ENCODE assay signal across 8 cellular contexts in the genomic region with DNA sequence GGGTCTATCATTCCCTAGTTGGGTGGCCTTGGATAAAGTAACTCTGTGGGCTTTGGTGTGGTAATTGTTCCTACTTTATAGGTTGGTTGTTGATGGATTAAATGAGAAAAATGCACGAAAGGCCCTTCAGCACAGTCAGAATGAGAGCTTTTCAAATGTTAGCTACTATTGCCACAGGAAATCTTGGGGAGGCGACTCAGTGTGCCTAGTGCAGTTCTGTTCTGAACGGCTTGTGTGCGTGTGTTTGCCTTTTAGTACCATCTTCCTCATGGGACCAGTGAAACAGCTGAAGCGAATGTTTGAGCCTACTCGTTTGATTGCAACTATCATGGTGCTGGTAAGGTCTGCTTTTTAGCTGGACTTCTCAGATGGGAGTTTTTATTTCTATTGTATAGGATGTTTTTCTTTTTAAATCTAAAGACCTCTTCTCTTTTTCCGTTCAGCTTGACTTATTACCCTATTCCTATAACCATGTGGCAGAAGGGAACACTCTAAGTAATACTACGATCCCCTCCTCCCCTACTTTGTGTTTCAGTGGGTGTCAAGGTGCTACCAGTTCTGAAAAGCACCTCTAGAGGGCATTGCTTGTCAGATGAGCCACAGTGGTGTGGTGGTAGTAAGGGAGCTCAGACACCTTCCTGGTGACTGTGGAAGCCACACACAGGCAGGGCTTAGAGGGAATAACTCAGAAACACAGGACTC. TPM values are rescaled to one million over a fixed set of nuclear protein-coding genes. Genes with fewer than 3 reads are reported as not detected.
A peak's percentile ranks its signal among the peaks of the same experiment; 100 is the strongest.
DNase-seq lines count a peak whose midpoint lies in the region; ATAC-seq, FAIRE-seq and TF ChIP-seq lines count a peak whose summit lies in the region.

No MANE protein-coding gene starts in this region.

- H3K14ac ChIP-seq in H1 (ENCODE audit: insufficient read length) (no peak overlapping the region), neuronal stem cell (ENCODE audit: low read length) (no peak overlapping the region)

- H4K8ac ChIP-seq in H1 (ENCODE audit: extremely low read depth, insufficient read depth, low read length) (no peak overlapping the region), neuronal stem cell (ENCODE audit: low read depth, low read length) (no peak overlapping the region)

- no peak overlapping the region for H3K4me3 Mint-ChIP-seq in nephron progenitor cell

- H3K23ac ChIP-seq in H1 (ENCODE audit: insufficient read length) (no peak overlapping the region), neuronal stem cell (ENCODE audit: low read depth, low read length, poor library complexity) (no peak overlapping the region)

- 88% methylated on average over 8 of the region's 8 CpGs; no CpG with 5 or more reads in 1 of the 2 experiments for WGBS in H1 (ENCODE audit: extremely low coverage in 1 of 2, insufficient coverage in 1 of 2, insufficient read length in 1 of 2, insufficient replicate concordance in 2 of 2, low coverage in 1 of 2, low lambda C conversion rate in 2 of 2, missing lambda C conversion rate in 1 of 2), 2 experiments
- no CpG with 5 or more reads among the region's 8 CpGs for WGBS in neuronal stem cell (ENCODE audit: extremely low coverage in 2 of 2, insufficient read length in 2 of 2, insufficient replicate concordance in 1 of 2), 2 donors

- no peak overlapping the region for H3K4ac ChIP-seq in H1 (replicated peaks; ENCODE audit: insufficient read length, low read depth, low read length)
- no peak overlapping the region for H3K4ac ChIP-seq in neuronal stem cell (ENCODE audit: low read length)

- H4K91ac ChIP-seq in H1 (replicated peaks; ENCODE audit: insufficient read length, low read length) (no peak overlapping the region), neuronal stem cell (ENCODE audit: low read depth, low read length, poor library complexity) (no peak overlapping the region)

- no peak for FAIRE-seq in H1 (lab: Jason Lieb, UNC)

- H3K27me3 ChIP-seq in right atrium auricular region = no peaks in the 10 kb centered on the region
- H3K27me3 ChIP-seq in H1 (replicated peaks in 1 of 4; ENCODE audit: control insufficient read depth in 3 of 4, extremely low read depth in 1 of 4, insufficient read depth in 3 of 4, low read length in 3 of 4) = no peaks in the 10 kb centered on the region
- H3K27me3 ChIP-seq in neuronal stem cell (ENCODE audit: control insufficient read depth in 3 of 3, insufficient read depth in 3 of 3, low read depth in 1 of 3, low read length in 3 of 3) = no peaks in the 10 kb centered on the region

- ATAC-seq in Right ventricle myocardium inferior = peak; percentile 60

- H2BK5ac ChIP-seq in H1 (ENCODE audit: low read depth, low read length) (no peak overlapping the region), neuronal stem cell (ENCODE audit: low read length) (no peak overlapping the region)

- H3K4me1 Mint-ChIP-seq in nephron progenitor cell = peaks cover 15% of the 10 kb centered on the region

- no peak overlapping the region for H3K18ac ChIP-seq in H1 (ENCODE audit: extremely low read depth, low read length)
- no peak overlapping the region for H3K18ac ChIP-seq in neuronal stem cell (ENCODE audit: low read length)

- no peaks in the 10 kb centered on the region for H3K23me2 ChIP-seq in H1 (ENCODE audit: low read depth, low read length)

- no peaks in the 10 kb centered on the region for H3K9me3 Mint-ChIP-seq in nephron progenitor cell

- peak; percentile 69 to 83 for TF ChIP-seq RAD21 in H1 (IDR thresholded peaks at IDR 0.05 in 1 of 2, conservative IDR thresholded peaks at IDR 0.05 in 1 of 2; ENCODE audit: low read depth in 2 of 2, low read length in 2 of 2)

- peaks cover 38% of the 10 kb centered on the region for H3K36me3 ChIP-seq in right atrium auricular region
- peaks cover 0 to 26% (median 1%) of the 10 kb centered on the region in 4 experiments; a peak in 5 of 8 replicates for H3K36me3 ChIP-seq in H1 (ENCODE audit: control insufficient read depth in 2 of 4, insufficient read depth in 4 of 4, low read length in 3 of 4)
- H3K36me3 ChIP-seq in neuronal stem cell (replicated peaks in 1 of 2; ENCODE audit: control insufficient read depth in 2 of 2, insufficient read depth in 2 of 2, low read length in 2 of 2) = peaks cover 8 to 94% of the 10 kb centered on the region in 2 donors

- H4K20me1 ChIP-seq in H1 (replicated peaks in 1 of 2; ENCODE audit: control insufficient read depth in 1 of 2, insufficient read depth in 2 of 2, low read length in 2 of 2) = peaks cover 0 to 2% of the 10 kb centered on the region in 2 experiments

- H3K27ac ChIP-seq in right atrium auricular region = no peak overlapping the region
- no peak overlapping the region for H3K27ac ChIP-seq in H1 (ENCODE audit: low read depth, low read length)
- H3K27ac ChIP-seq in neuronal stem cell (replicated peaks; ENCODE audit: low read length) = no peak overlapping the region

- H2BK15ac ChIP-seq in H1 (ENCODE audit: low read length) = no peak overlapping the region
- no peak overlapping the region for H2BK15ac ChIP-seq in neuronal stem cell (ENCODE audit: low read length)

- H3K4me2 ChIP-seq in H1 (ENCODE audit: insufficient read depth in 1 of 2, low read depth in 2 of 2, low read length in 2 of 2) = no peak overlapping the region
- no peak overlapping the region for H3K4me2 ChIP-seq in neuronal stem cell (ENCODE audit: insufficient read depth, low read length, poor library complexity, severe bottlenecking)

- H3K79me2 ChIP-seq in H1 (ENCODE audit: control insufficient read depth in 1 of 2, insufficient read depth in 2 of 2, low read length in 2 of 2) = peaks cover 0 to 3% of the 10 kb centered on the region in 2 experiments; a peak in 1 of 4 replicates

- H3K4me3 ChIP-seq in right atrium auricular region (no peak overlapping the region), H1 (ENCODE audit: extremely low read depth in 1 of 4, insufficient read depth in 2 of 4, low read depth in 3 of 4, low read length in 4 of 4) (no peak overlapping the region), neuronal stem cell (ENCODE audit: low read length in 2 of 2) (no peak overlapping the region)

- H3K9me3 ChIP-seq in right atrium auricular region (no peaks in the 10 kb centered on the region), H1 (ENCODE audit: insufficient read depth in 2 of 2, low read depth in 1 of 2, low read length in 1 of 2) (no peaks in the 10 kb centered on the region), neuronal stem cell (replicated peaks in 1 of 2; ENCODE audit: control insufficient read depth in 2 of 2, insufficient read depth in 1 of 2, low read depth in 1 of 2, low read length in 2 of 2) (no peaks in the 10 kb centered on the region)

- H3K27me3 Mint-ChIP-seq in nephron progenitor cell (ENCODE audit: low read depth, poor library complexity) = no peaks in the 10 kb centered on the region

- no peak overlapping the region for H4K5ac ChIP-seq in H1 (ENCODE audit: insufficient read length, low read depth, low read length)

- peak overlapping the region; percentile 7 for H3K27ac Mint-ChIP-seq in nephron progenitor cell

- H2AFZ ChIP-seq in H1 (ENCODE audit: low read length) (no peak overlapping the region), neuronal stem cell (ENCODE audit: low read length) (no peak overlapping the region)

- H2BK120ac ChIP-seq in H1 (replicated peaks; ENCODE audit: low read depth, low read length) (no peak overlapping the region), neuronal stem cell (ENCODE audit: low read depth, low read length) (no peak overlapping the region)

- H3K9ac ChIP-seq in H1 (replicated peaks in 1 of 4; ENCODE audit: extremely low read depth in 1 of 4, low read depth in 3 of 4, low read length in 3 of 4) (no peak overlapping the region), neuronal stem cell (ENCODE audit: low read depth, low read length, poor library complexity) (no peak overlapping the region)

- H2BK12ac ChIP-seq in H1 (ENCODE audit: low read depth, low read length) (no peak overlapping the region), neuronal stem cell (ENCODE audit: low read length) (no peak overlapping the region)

- no peak for TF ChIP-seq POLR2A in H1 (IDR thresholded peaks at IDR 0.05; ENCODE audit: control extremely low read depth in 1 of 2, low read depth in 2 of 2, low read length in 2 of 2)

- CTCF ChIA-PET in H1 (lab: Charles Lee; ENCODE audit: partially characterized antibody) = interaction anchor here (0.6 to 3.6 kb wide), 66 partner anchors 7 to 1107 kb away, joined by 3 to 29 read pairs (median 4); partner anchors contain the start of genes SFT2D2 and TBX19

- peaks cover 5% of the 10 kb centered on the region; the same call in 1 of the 2 replicates for H3K79me1 ChIP-seq in H1 (ENCODE audit: low read depth, low read length)
- no peaks in the 10 kb centered on the region for H3K79me1 ChIP-seq in neuronal stem cell (ENCODE audit: low read depth, low read length)

- H2AK5ac ChIP-seq in H1 (ENCODE audit: low read depth, low read length) (no peak overlapping the region), neuronal stem cell (ENCODE audit: low read depth, low read length) (no peak overlapping the region)

- no peak overlapping the region for H3K56ac ChIP-seq in H1 (replicated peaks; ENCODE audit: insufficient read length, low read depth, low read length)

- intact Hi-C loops in Right ventricle myocardium inferior (cut with DNase I) = no loop called here

- peaks cover 75% of the 10 kb centered on the region for H3K36me3 Mint-ChIP-seq in nephron progenitor cell (ENCODE audit: low read depth)

- no peak overlapping the region for H2BK20ac ChIP-seq in H1 (ENCODE audit: low read length)

- POLR2A ChIA-PET in H1 (lab: Charles Lee; ENCODE audit: partially characterized antibody) = interaction anchor here (1.0 to 1.3 kb wide), 3 partner anchors 9 to 299 kb away, joined by 3 to 9 read pairs (median 4); partner anchors contain the start of gene SFT2D2

- peaks cover 0 to 7% of the 10 kb centered on the region in 2 donors for H3K4me1 ChIP-seq in right atrium auricular region
- no peaks in the 10 kb centered on the region for H3K4me1 ChIP-seq in H1 (replicated peaks in 1 of 4; ENCODE audit: control insufficient read depth in 3 of 4, insufficient read depth in 4 of 4, low read length in 3 of 4)
- no peaks in the 10 kb centered on the region for H3K4me1 ChIP-seq in neuronal stem cell (ENCODE audit: control insufficient read depth in 2 of 2, insufficient read depth in 1 of 2, low read depth in 1 of 2, low read length in 2 of 2)

- no peak for TF ChIP-seq EP300 in H1 (IDR thresholded peaks at IDR 0.05; ENCODE audit: borderline replicate concordance in 1 of 2, low read depth in 2 of 2, low read length in 2 of 2)

- TF ChIP-seq CTCF in right atrium auricular region (IDR thresholded peaks at IDR 0.05) (peak in 1 of 2 donors; percentile 64), H1 (IDR thresholded peaks at IDR 0.05; ENCODE audit: control extremely low read depth in 1 of 3, insufficient read depth in 1 of 3, low read depth in 1 of 3, low read length in 3 of 3) (peak; percentile 49 to 89 (median 81)), nephron progenitor cell (IDR thresholded peaks at IDR 0.05) (peak; percentile 47)

- DNase-seq in Right ventricle myocardium inferior (ENCODE audit: missing footprints) (no peak), right atrium auricular region (ENCODE audit: low spot score) (no peak), HCEC 1CT (peak; percentile 52), NAMALWA (ENCODE audit: low spot score) (peak; percentile 83), UCSD-AML1 (lab: John Stamatoyannopoulos, UW; ENCODE audit: unreplicated experiment) (peak; percentile 18), H1 (ENCODE audit: low read depth in 1 of 2, low spot score in 2 of 2) (no peak), nephron progenitor cell (no peak), neuronal stem cell (ENCODE audit: low spot score) (no peak)

RNA-seq across cellular contexts. Expression of gene SFT2D2, which starts 9.2 kb away (rescaled TPM):
- 16.9 TPM for total RNA-seq in Right ventricle myocardium inferior
- total RNA-seq in right atrium auricular region = 10 to 100 TPM; 12.5 to 23.7 TPM
- 29.0 and 29.5 TPM in 2 replicates for total RNA-seq in H1 (2021; fragmentation: NEBNext Ultra II Directional; extraction: Animal tissue kit (Norgen Biotek cat#: 25700))
- 5.4 and 9.0 TPM in 2 replicates for polyA plus RNA-seq in H1 (2011; rRNA removed)
- polyA plus RNA-seq in H1 (2011; cell fraction: cytosol; rRNA removed) = 8.6 TPM
- polyA plus RNA-seq in H1 (2011; cell fraction: nucleus; rRNA removed) = 6.0 TPM
- polyA plus RNA-seq in H1 (2012, experiment 1 of 2) = 4.9 to 8.5 TPM (median 6.0 TPM) in 4 replicates
- 1.3 TPM for polyA plus RNA-seq in H1 (2012, experiment 2 of 2)
- 8.6 TPM for polyA plus RNA-seq in H1 (2013, experiment 1 of 2)
- 9.3 TPM for polyA plus RNA-seq in H1 (2013, experiment 2 of 2)
- polyA minus RNA-seq in H1 (2011; rRNA and poly(A)+ RNA removed) = 58.2 and 79.7 TPM in 2 replicates
- 34.0 TPM for polyA minus RNA-seq in H1 (2011; cell fraction: cytosol; rRNA and poly(A)+ RNA removed)
- polyA minus RNA-seq in H1 (2011; cell fraction: nucleus; rRNA and poly(A)+ RNA removed) = 20.4 TPM
- polyA plus RNA-seq in neuronal stem cell (2013, experiment 1 of 2) = 7.8 TPM
- 9.0 TPM for polyA plus RNA-seq in neuronal stem cell (2013, experiment 2 of 2)

RNA-seq across cellular contexts. Expression of gene TBX19, which starts 45.7 kb away (rescaled TPM):
- total RNA-seq in Right ventricle myocardium inferior (0.43 TPM), right atrium auricular region (under 1 TPM; 0.30 to 0.63 TPM)
- 0.80 and 1.0 TPM in 2 replicates for total RNA-seq in H1 (2021; fragmentation: NEBNext Ultra II Directional; extraction: Animal tissue kit (Norgen Biotek cat#: 25700))
- polyA plus RNA-seq in H1 (2011; rRNA removed) = 1.3 and 1.8 TPM in 2 replicates
- polyA plus RNA-seq in H1 (2011; cell fraction: cytosol; rRNA removed) = 1.3 TPM
- 2.0 TPM for polyA plus RNA-seq in H1 (2011; cell fraction: nucleus; rRNA removed)
- polyA plus RNA-seq in H1 (2012, experiment 1 of 2) = 0.96 to 1.7 TPM (median 1.0 TPM) in 4 replicates
- 0.34 TPM for polyA plus RNA-seq in H1 (2012, experiment 2 of 2)
- polyA plus RNA-seq in H1 (2013, experiment 1 of 2) = 0.75 TPM
- polyA plus RNA-seq in H1 (2013, experiment 2 of 2) = 0.61 TPM
- 1.2 and 1.5 TPM in 2 replicates for polyA minus RNA-seq in H1 (2011; rRNA and poly(A)+ RNA removed)
- 0.51 TPM for polyA minus RNA-seq in H1 (2011; cell fraction: cytosol; rRNA and poly(A)+ RNA removed)
- 1.00 TPM for polyA minus RNA-seq in H1 (2011; cell fraction: nucleus; rRNA and poly(A)+ RNA removed)
- polyA plus RNA-seq in neuronal stem cell (2013, experiment 1 of 2) = 1.2 TPM
- polyA plus RNA-seq in neuronal stem cell (2013, experiment 2 of 2) = 1.3 TPM

RNA-seq across cellular contexts. Expression of gene TIPRL, which starts 56.2 kb away (rescaled TPM):
- total RNA-seq in Right ventricle myocardium inferior (28.7 TPM), right atrium auricular region (10 to 100 TPM; 26.9 to 31.9 TPM)
- total RNA-seq in H1 (2021; fragmentation: NEBNext Ultra II Directional; extraction: Animal tissue kit (Norgen Biotek cat#: 25700)) = 23.8 and 27.4 TPM in 2 replicates
- 4.8 and 8.1 TPM in 2 replicates for polyA plus RNA-seq in H1 (2011; rRNA removed)
- 11.4 TPM for polyA plus RNA-seq in H1 (2011; cell fraction: cytosol; rRNA removed)
- 1.7 TPM for polyA plus RNA-seq in H1 (2011; cell fraction: nucleus; rRNA removed)
- polyA plus RNA-seq in H1 (2012, experiment 1 of 2) = 12.2 to 24.4 TPM (median 15.1 TPM) in 4 replicates
- polyA plus RNA-seq in H1 (2012, experiment 2 of 2) = 3.8 TPM
- polyA plus RNA-seq in H1 (2013, experiment 1 of 2) = 15.4 TPM
- 15.3 TPM for polyA plus RNA-seq in H1 (2013, experiment 2 of 2)
- 6.2 and 8.7 TPM in 2 replicates for polyA minus RNA-seq in H1 (2011; rRNA and poly(A)+ RNA removed)
- 7.8 TPM for polyA minus RNA-seq in H1 (2011; cell fraction: cytosol; rRNA and poly(A)+ RNA removed)
- 4.8 TPM for polyA minus RNA-seq in H1 (2011; cell fraction: nucleus; rRNA and poly(A)+ RNA removed)
- 28.7 TPM for polyA plus RNA-seq in neuronal stem cell (2013, experiment 1 of 2)
- 29.4 TPM for polyA plus RNA-seq in neuronal stem cell (2013, experiment 2 of 2)

Comparison
In these comparisons a context has a peak if more than half of its experiments do, and no peak if none do; other contexts are left out.
1. DNase-seq: peak in HCEC 1CT (single experiment), NAMALWA (single experiment) and UCSD-AML1 (single experiment); none in Right ventricle myocardium inferior (single experiment), right atrium auricular region (single experiment), H1 (0 of 2), nephron progenitor cell (single experiment) and neuronal stem cell (single experiment).